In genomic region chr18:51514128-51514527, GRCh38 we compare ENCODE assay signal across 18 cellular contexts.
DNase-seq lines count a peak whose midpoint lies in the region; ATAC-seq and TF ChIP-seq lines count a peak whose summit lies in the region.
"Had no signal": no experiment of that assay in that cellular context is flagged by ENCODE, and none has a peak within 500 bp of the region (broad histone marks: within the 10 kb centered on the region; RNA-seq: fewer than 3 reads in every experiment).

No MANE protein-coding gene starts in this region.

- intact Hi-C loops in mammary epithelial cell (cut with micrococcal nuclease), result loop anchor here (1.0 to 5.0 kb wide), 2 partner anchors 9 to 67 kb away; no protein-coding TSS in a partner anchor

- no peaks in the 10 kb centered on the region for H3K79me2 ChIP-seq in mammary epithelial cell (ENCODE audit: insufficient read depth, low read length)

- peak overlapping the region; percentile 62 for H3K4me2 ChIP-seq in mammary epithelial cell (ENCODE audit: insufficient read depth, low read depth, low read length)
- H3K4me2 ChIP-seq: BLaER1 treated with 17β-estradiol and CSF1 and Interleukin-3, amounts not matched to agents 10 nM and 100 nM had no signal

- no peak overlapping the region for H3K4me3 Mint-ChIP-seq in neural crest cell

- H3K4me3 ChIP-seq in mammary epithelial cell (replicated peaks in 1 of 3; ENCODE audit: insufficient read depth in 1 of 3, low read depth in 2 of 3, low read length in 3 of 3), result no peak overlapping the region
- H3K4me3 ChIP-seq: BLaER1 treated with 17β-estradiol and CSF1 and Interleukin-3, amounts not matched to agents 10 nM and 100 nM; SJSA1 had no signal

- no peaks in the 10 kb centered on the region for H3K36me3 ChIP-seq in mammary epithelial cell (ENCODE audit: insufficient read depth, low read length)
- H3K36me3 ChIP-seq: BLaER1 treated with 17β-estradiol and CSF1 and Interleukin-3, amounts not matched to agents 10 nM and 100 nM; SJSA1 had no signal

- peaks cover 8% of the 10 kb centered on the region for H3K9me3 Mint-ChIP-seq in neural crest cell

- dilution Hi-C loops in mammary epithelial cell (cut with HindIII; ENCODE audit: low sequenced_read_pairs), result no loop called here

- BruUV-seq in mammary epithelial cell (replicated peaks; lab: Mats Ljungman, UMichigan), result no TSS peak

- CTCF ChIA-PET in mammary epithelial cell (lab: Charles Lee; ENCODE audit: low non-redundant PET), result interaction anchor here (0.5 to 0.6 kb wide), 2 partner anchors 9 to 1478 kb away, joined by 3 to 4 read pairs; no protein-coding TSS in a partner anchor

- 38% methylated on average over 2 of the region's 2 CpGs for WGBS in mammary epithelial cell (ENCODE audit: low coverage, missing lambda C conversion rate)

- H3K27me3 ChIP-seq in mammary epithelial cell (ENCODE audit: insufficient read depth, low read length), result no peaks in the 10 kb centered on the region
- H3K27me3 ChIP-seq: BLaER1 treated with 17β-estradiol and CSF1 and Interleukin-3, amounts not matched to agents 10 nM and 100 nM; SJSA1 had no signal

- no peak for TF ChIP-seq CTCF in mammary epithelial cell (conservative IDR thresholded peaks at IDR 0.05 in 1 of 2, IDR thresholded peaks at IDR 0.05 in 1 of 2; ENCODE audit: extremely low read depth in 1 of 2, insufficient read depth in 1 of 2, low read depth in 1 of 2, low read length in 2 of 2)
- no peak for TF ChIP-seq CTCF in neural crest cell (conservative IDR thresholded peaks at IDR 0.05)

- H3K36me3 Mint-ChIP-seq in neural crest cell (ENCODE audit: low read depth), result peaks cover under 1% of the 10 kb centered on the region

- H3K4me1 Mint-ChIP-seq in neural crest cell, result peaks cover 18% of the 10 kb centered on the region

- no peaks in the 10 kb centered on the region for H3K27me3 Mint-ChIP-seq in neural crest cell (ENCODE audit: low read depth)

- H3K4me1 ChIP-seq in mammary epithelial cell (ENCODE audit: insufficient read depth, low read length), result peaks cover 19% of the 10 kb centered on the region
- H3K4me1 ChIP-seq: BLaER1 treated with 17β-estradiol and CSF1 and Interleukin-3, amounts not matched to agents 10 nM and 100 nM; SJSA1 had no signal

- peak; percentile 85 for DNase-seq in DMS53 (lab: John Stamatoyannopoulos, UW)
- peak; percentile 16 for DNase-seq in LoVo (ENCODE audit: low spot score)
- peak; percentile 87 for DNase-seq in mammary epithelial cell
- DNase-seq in neural crest cell (ENCODE audit: low read depth, low spot score), result no peak
- DNase-seq in COLO668 (lab: John Stamatoyannopoulos, UW; ENCODE audit: unreplicated experiment), result no peak
- DNase-seq: GOT3, KBM-7, NCI-H1436, NCI-H1930, NCI-H345, NCI-H524 treated with DMSO at 0.1 percent for 48 hours had no signal

- peak overlapping the region; percentile 74 for H3K27ac ChIP-seq in mammary epithelial cell (ENCODE audit: insufficient read depth, low read depth, low read length)
- H3K27ac ChIP-seq: BLaER1 treated with 17β-estradiol and CSF1 and Interleukin-3, amounts not matched to agents 10 nM and 100 nM; SJSA1 had no signal

- ATAC-seq in HG03108 (IDR thresholded peaks at IDR 0.05; ENCODE audit: unreplicated experiment) (no peak), HG02938 (IDR thresholded peaks at IDR 0.05; ENCODE audit: unreplicated experiment) (no peak), GM21423 (IDR thresholded peaks at IDR 0.05; ENCODE audit: unreplicated experiment) (no peak)
- ATAC-seq: HCT116, HepG2 had no signal

- no peaks in the 10 kb centered on the region for H4K20me1 ChIP-seq in mammary epithelial cell (ENCODE audit: insufficient read depth, low read length)
- H4K20me1 ChIP-seq: BLaER1 treated with 17β-estradiol and CSF1 and Interleukin-3, amounts not matched to agents 10 nM and 100 nM had no signal

- in situ Hi-C loops in mammary epithelial cell (cut with MboI; ENCODE audit: low sequenced_read_pairs in 2 of 2), result no loop called here

- peak overlapping the region; percentile 71 for H2AFZ ChIP-seq in mammary epithelial cell (ENCODE audit: low read depth, low read length)

- H3K27ac Mint-ChIP-seq in neural crest cell (ENCODE audit: unreplicated experiment), result peak overlapping the region; percentile 10

- H3K9ac ChIP-seq in mammary epithelial cell (ENCODE audit: insufficient read depth, low read length), result peak overlapping the region; percentile 27
- H3K9ac ChIP-seq: BLaER1 treated with 17β-estradiol and CSF1 and Interleukin-3, amounts not matched to agents 10 nM and 100 nM had no signal

- no peaks in the 10 kb centered on the region for H3K9me3 ChIP-seq in mammary epithelial cell (replicated peaks; ENCODE audit: insufficient read depth, low read length)
- H3K9me3 ChIP-seq: SJSA1 had no signal

Comparison
In these comparisons a context has a peak if more than half of its experiments do, and no peak if none do; other contexts are left out.
1. DNase-seq: peak in DMS53 (single experiment), LoVo (single experiment) and mammary epithelial cell (single experiment); none in neural crest cell (single experiment) and COLO668 (single experiment).